8 cellular contexts compared by ENCODE assay signal in the genomic region with DNA sequence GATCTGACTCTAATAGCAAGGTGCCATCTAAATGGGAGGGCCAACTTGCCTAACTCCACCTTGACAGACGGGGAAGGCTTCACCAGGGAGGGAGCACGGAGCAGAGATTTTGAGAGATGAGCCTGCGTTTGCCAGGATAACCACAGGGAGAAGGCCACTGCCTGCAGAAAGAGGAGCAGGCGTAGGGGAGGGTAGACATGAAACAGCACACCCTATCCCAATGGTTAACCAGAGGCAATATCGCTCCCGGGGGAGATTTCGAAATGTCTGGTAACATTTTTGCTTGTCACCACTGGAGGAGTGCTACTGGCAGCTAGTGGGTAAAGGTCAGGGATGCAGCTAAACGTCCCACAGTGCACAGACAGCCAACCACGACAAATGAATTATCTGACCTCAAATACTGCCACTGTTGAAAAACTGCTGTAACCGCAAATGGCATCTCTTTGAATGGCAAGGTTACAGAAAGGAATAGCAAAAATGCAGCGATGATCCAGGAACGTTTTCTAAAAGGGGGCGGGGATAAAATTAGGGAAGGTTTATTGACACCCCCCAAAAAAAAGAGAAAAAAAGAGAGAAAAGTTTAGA.
A peak's percentile ranks its signal among the peaks of the same experiment; 100 is the strongest.
DNase-seq lines count a peak whose midpoint lies in the region; ATAC-seq, FAIRE-seq and TF ChIP-seq lines count a peak whose summit lies in the region.

No MANE protein-coding gene starts in this region.

- peak overlapping the region; percentile 77 for H2AFZ ChIP-seq in PC-9

- TF ChIP-seq CTCF in PC-9 (conservative IDR thresholded peaks at IDR 0.05) (no peak), brain microvascular endothelial cell (IDR thresholded peaks at IDR 0.05; ENCODE audit: low read depth, low read length, missing control alignments) (peak; percentile 43), lung (IDR thresholded peaks at IDR 0.05; ENCODE audit: control extremely low read depth, extremely low read depth) (no peak)

- peak overlapping the region; percentile 58 for H3K4me3 ChIP-seq in BLaER1
- H3K4me3 ChIP-seq in PC-9: peak overlapping the region; percentile 51
- no peak overlapping the region for H3K4me3 ChIP-seq in brain microvascular endothelial cell (ENCODE audit: low read depth, low read length)
- H3K4me3 ChIP-seq in lung: no peak overlapping the region

- no peaks in the 10 kb centered on the region for H3K36me3 ChIP-seq in BLaER1
- H3K36me3 ChIP-seq in PC-9 (ENCODE audit: low read depth): no peaks in the 10 kb centered on the region
- no peaks in the 10 kb centered on the region for H3K36me3 ChIP-seq in brain microvascular endothelial cell (replicated peaks)
- H3K36me3 ChIP-seq in lung (ENCODE audit: control insufficient read depth in 2 of 2, insufficient read depth in 2 of 2, low read length in 2 of 2): no peaks in the 10 kb centered on the region

- in situ Hi-C loops in brain microvascular endothelial cell (cut with HindIII; ENCODE audit: low pct_ligation_motif_present, low sequenced_read_pairs): no loop called here

- H3K9me3 ChIP-seq in BLaER1 (peaks cover 31% of the 10 kb centered on the region), PC-9 (ENCODE audit: insufficient read depth, low read depth) (peaks cover 15% of the 10 kb centered on the region; the same call in 1 of the 2 replicates), lung (ENCODE audit: control insufficient read depth in 2 of 2, insufficient read depth in 1 of 2, low read length in 1 of 2) (peaks cover 0 to 6% of the 10 kb centered on the region in 2 donors)

- FAIRE-seq in urothelium cell line (lab: Jason Lieb, UNC): peak; percentile 72

- H3K4me2 ChIP-seq in BLaER1: peak overlapping the region; percentile 78
- peak overlapping the region; percentile 83 for H3K4me2 ChIP-seq in PC-9

- TSS peak; percentile 91 for BruUV-seq in PC-9 (replicated peaks; lab: Mats Ljungman, UMichigan)

- POLR2A ChIA-PET in PC-9 (lab: Charles Lee; ENCODE audit: unreplicated experiment): interaction anchor here (0.6 to 2.1 kb wide), 6 partner anchors 126 to 1348 kb away, joined by 3 to 9 read pairs (median 7); a partner anchor contains a TSS

- no peaks in the 10 kb centered on the region for H4K20me1 ChIP-seq in BLaER1
- no peaks in the 10 kb centered on the region for H4K20me1 ChIP-seq in PC-9 (ENCODE audit: insufficient read depth)

- DNase-seq in PC-9: peak; percentile 84 to 93
- peak; percentile 31 for DNase-seq in brain microvascular endothelial cell
- DNase-seq in lung (ENCODE audit: low spot score): no peak
- peak; percentile 59 for DNase-seq in urothelium cell line (ENCODE audit: low spot score)
- DNase-seq in NCI-H1694 treated with DMSO at 0.1 percent for 48 hours (lab: John Stamatoyannopoulos, UW): no peak

- 28 to 46% methylated on average over 13 of the region's 13 CpGs for WGBS in lung, 2 donors

- peaks cover 29% of the 10 kb centered on the region for H3F3A ChIP-seq in PC-9 (ENCODE audit: insufficient read depth, low read depth)

- CTCF ChIA-PET in PC-9 (lab: Charles Lee): interaction anchor here (0.6 to 2.7 kb wide), 6 partner anchors 132 to 892 kb away, joined by 3 to 8 read pairs (median 4); no protein-coding TSS in a partner anchor

- H3K27me3 ChIP-seq in BLaER1 (no peaks in the 10 kb centered on the region), PC-9 (ENCODE audit: insufficient read depth, low read depth) (no peaks in the 10 kb centered on the region), brain microvascular endothelial cell (replicated peaks) (no peaks in the 10 kb centered on the region), lung (ENCODE audit: control insufficient read depth, insufficient read depth) (no peaks in the 10 kb centered on the region)

- H3K27ac ChIP-seq in BLaER1 (peak overlapping the region; percentile 82), PC-9 (peak overlapping the region; percentile 94), brain microvascular endothelial cell (no peak overlapping the region), lung (ENCODE audit: low read depth in 1 of 2, low read length in 1 of 2) (peak overlapping the region in 1 of 2 donors; percentile 0)

- peaks cover 29% of the 10 kb centered on the region for H3K4me1 ChIP-seq in BLaER1
- H3K4me1 ChIP-seq in PC-9 (replicated peaks; ENCODE audit: insufficient read depth): peaks cover 28% of the 10 kb centered on the region
- no peaks in the 10 kb centered on the region for H3K4me1 ChIP-seq in lung (ENCODE audit: control insufficient read depth in 2 of 2, insufficient read depth in 2 of 2, low read length in 2 of 2)

- intact Hi-C loops in PC-9 (cut with micrococcal nuclease; ENCODE audit: unreplicated experiment): loop anchor here (1.0 to 10.0 kb wide), 8 partner anchors 53 to 755 kb away; a partner anchor contains a TSS

- H3K9ac ChIP-seq in BLaER1: peak overlapping the region; percentile 70

- no peaks in the 10 kb centered on the region for H3K79me2 ChIP-seq in PC-9 (ENCODE audit: low read depth)

- peak; percentile 78 for ATAC-seq in GM18868 (IDR thresholded peaks at IDR 0.05; ENCODE audit: unreplicated experiment)
- ATAC-seq in HG03095 (IDR thresholded peaks at IDR 0.05; ENCODE audit: unreplicated experiment): peak; percentile 61
- ATAC-seq in lung (ENCODE audit: insufficient read depth, low FRiP score): peak; percentile 66

- no peaks in the 10 kb centered on the region for H3K9me2 ChIP-seq in PC-9 (ENCODE audit: insufficient read depth)

Comparison
In these comparisons a context has a peak if more than half of its experiments do, and no peak if none do; other contexts are left out.
1. H3K4me3 ChIP-seq: peak in BLaER1 (single experiment) and PC-9 (single experiment); none in brain microvascular endothelial cell (single experiment) and lung (single experiment).
2. DNase-seq: peak in PC-9 (2 of 2), brain microvascular endothelial cell (single experiment) and urothelium cell line (single experiment); none in lung (single experiment) and NCI-H1694 treated with DMSO at 0.1 percent for 48 hours (single experiment).
3. Peak in every context shown above with its lines, with median percentiles within 50 percentile points of each other: ATAC-seq.